28 cellular contexts compared by ENCODE assay signal in genomic region chr10:9684186-9684585, GRCh38.
"Had no signal": no experiment of that assay in that cellular context is flagged by ENCODE, and none has a peak within 500 bp of the region (broad histone marks: within the 10 kb centered on the region; RNA-seq: fewer than 3 reads in every experiment).

No MANE protein-coding gene starts in this region.

- ATAC-seq: left colon; left lung; mucosa of descending colon; naive thymus-derived CD4-positive, alpha-beta T cell; natural killer cell treated with Interleukin-12 subunit alpha and Interleukin-12 subunit beta and Interleukin-15 and Interleukin-18, amount 100 ng/mL, for 72 hours; right cardiac atrium; sciatic nerve; stimulated activated effector memory CD8-positive, alpha-beta T cell treated with anti-CD3 and anti-CD28 coated beads, Interleukin-12 subunit alpha, Interleukin-12 subunit beta, amount 100 ng/mL, for 72 hours; upper lobe of right lung had no signal

- H3K4me1 ChIP-seq: left lung, prostate gland, spleen, suprapubic skin, tibial artery, upper lobe of right lung had no signal

- DNase-seq: head of caudate nucleus; hippocampal formation; islet precursor cell; kidney glomerular epithelial cell; left colon; left lung; midbrain; mucosa of descending colon; naive thymus-derived CD4-positive, alpha-beta T cell; ovary; posterior cingulate gyrus; retina; right cardiac atrium; spleen; stimulated activated CD4-positive, alpha-beta T cell treated with anti-CD3 and anti-CD28 coated beads, Interleukin-4, amount 100 ng/mL, for 24 hours; stimulated activated naive CD4-positive, alpha-beta T cell; tibial artery; trophoblast cell; upper lobe of right lung had no signal

- H3K27ac ChIP-seq: left lung, ovary, prostate gland, skin epidermis, spleen, suprapubic skin, thoracic aorta, tibial artery, upper lobe of right lung had no signal

- H3K9me3 ChIP-seq: ovary, prostate gland, suprapubic skin, thoracic aorta, tibial artery, upper lobe of right lung had no signal

- H3K4me3 ChIP-seq: left lung, lung, mucosa of descending colon, ovary, prostate gland, skin epidermis, spleen, suprapubic skin, thoracic aorta, tibial artery, upper lobe of right lung had no signal

- H3K27me3 ChIP-seq: left lung, ovary, spleen, suprapubic skin, tibial artery, upper lobe of right lung had no signal

- FAIRE-seq: urothelium cell line had no signal

- H3K36me3 ChIP-seq: left lung, ovary, prostate gland, spleen, suprapubic skin, thoracic aorta, tibial artery, upper lobe of right lung had no signal
